1 cellular context compared by ENCODE assay signal in genomic region chr2:112542123-112542973, GRCh38.
TF ChIP-seq lines count a peak whose summit lies in the region.

POLR1B (plus strand) TSS chr2:112542465; CDS start chr2:112542495, 30 bp downstream.

TF ChIP-seq in HepG2, 621 proteins besides CTCF, POLR2A, EP300 and RAD21 (continued from another document and continues in another):
- TF ChIP-seq CBFB (CRISPR knock-in tag; IDR thresholded peaks at IDR 0.05) (peak; percentile 97), ZNF343 (CRISPR knock-in tag; IDR thresholded peaks at IDR 0.05) (peak; percentile 61; the same call in 1 of the 2 replicates), BCLAF1 (IDR thresholded peaks at IDR 0.05) (no peak), ZNF24 (IDR thresholded peaks at IDR 0.05) (no peak), ZBTB10 (CRISPR knock-in tag; IDR thresholded peaks at IDR 0.05; ENCODE audit: borderline replicate concordance) (peak; percentile 81; the same call in 1 of the 2 replicates), DRAP1 (CRISPR knock-in tag; IDR thresholded peaks at IDR 0.05) (peak; percentile 15; the same call in 1 of the 2 replicates), ZBTB38 (CRISPR knock-in tag; IDR thresholded peaks at IDR 0.05) (peak; percentile 88), YEATS4 (CRISPR knock-in tag; IDR thresholded peaks at IDR 0.05; ENCODE audit: borderline replicate concordance) (peak; percentile 100), ZSCAN20 (CRISPR knock-in tag; IDR thresholded peaks at IDR 0.05; ENCODE audit: borderline replicate concordance) (peak; percentile 94; the same call in 1 of the 2 replicates), KLF11 (CRISPR knock-in tag; IDR thresholded peaks at IDR 0.05) (no peak), LBX2 (CRISPR knock-in tag; IDR thresholded peaks at IDR 0.05; ENCODE audit: borderline replicate concordance) (peak; percentile 76; the same call in 1 of the 2 replicates), BRCA1 (CRISPR knock-in tag; IDR thresholded peaks at IDR 0.05) (peak; percentile 46; the same call in 1 of the 2 replicates), ZFP91 (CRISPR knock-in tag; IDR thresholded peaks at IDR 0.05; ENCODE audit: borderline replicate concordance) (peak; percentile 98), ZNF512 (CRISPR knock-in tag; IDR thresholded peaks at IDR 0.05) (no peak; the same call in 1 of the 2 replicates), CCDC6 (CRISPR knock-in tag; IDR thresholded peaks at IDR 0.05) (peak; percentile 93), THRA (CRISPR knock-in tag; IDR thresholded peaks at IDR 0.05; ENCODE audit: borderline replicate concordance) (peak; percentile 71; the same call in 1 of the 2 replicates), SP140L (CRISPR knock-in tag; IDR thresholded peaks at IDR 0.05; ENCODE audit: borderline replicate concordance) (no peak), LCORL (IDR thresholded peaks at IDR 0.05) (peak; percentile 73; the same call in 1 of the 2 replicates), LCORL (CRISPR knock-in tag; IDR thresholded peaks at IDR 0.05) (peak; percentile 91), DPF2 (CRISPR knock-in tag; IDR thresholded peaks at IDR 0.05; ENCODE audit: borderline replicate concordance, low read depth) (no peak; the same call in 1 of the 2 replicates), TCF12 (IDR thresholded peaks at IDR 0.05) (no peak), TCF12 (CRISPR knock-in tag; IDR thresholded peaks at IDR 0.05) (peak; percentile 96), ZNF770 (CRISPR knock-in tag; IDR thresholded peaks at IDR 0.05) (peak; percentile 60), HNF1A (IDR thresholded peaks at IDR 0.05; ENCODE audit: low read depth) (no peak), HNF1A (CRISPR knock-in tag; IDR thresholded peaks at IDR 0.05; ENCODE audit: borderline replicate concordance) (peak; percentile 88), ZNF891 (CRISPR knock-in tag; IDR thresholded peaks at IDR 0.05) (peak; percentile 99), TFE3 (CRISPR knock-in tag; IDR thresholded peaks at IDR 0.05) (peak; percentile 71), UBTF (CRISPR knock-in tag; IDR thresholded peaks at IDR 0.05) (peak; percentile 92), CENPT (CRISPR knock-in tag; IDR thresholded peaks at IDR 0.05; ENCODE audit: low read depth) (0 out of 2 replicates have a peak, but pooled peaks have one; percentile 74), ADNP (CRISPR knock-in tag; IDR thresholded peaks at IDR 0.05) (no peak)
